ENCODE assay signal across 12 cellular contexts in the genomic region with DNA sequence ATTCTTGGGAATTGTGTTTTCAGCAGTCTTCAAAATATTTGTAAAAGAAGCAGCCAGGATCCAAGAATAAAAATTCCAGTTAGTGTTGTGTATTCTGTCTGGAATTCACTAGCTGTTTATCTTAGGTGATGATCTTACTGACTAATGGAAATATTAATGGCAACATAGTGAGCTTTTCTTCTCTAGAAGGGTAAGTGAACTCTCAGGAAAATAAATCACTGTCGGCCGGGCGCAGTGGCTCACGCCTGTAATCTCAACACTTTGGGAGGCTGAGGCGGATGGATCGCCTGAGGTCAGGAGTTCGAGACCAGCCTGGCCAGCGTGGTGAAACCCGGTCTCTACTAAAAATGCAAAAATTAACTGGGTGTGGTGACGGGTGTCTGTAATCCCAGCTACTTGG.
A peak's percentile ranks its signal among the peaks of the same experiment; 100 is the strongest.
DNase-seq lines count a peak whose midpoint lies in the region; TF ChIP-seq lines count a peak whose summit lies in the region.
"Had no signal": no experiment of that assay in that cellular context is flagged by ENCODE, and none has a peak within 500 bp of the region (broad histone marks: within the 10 kb centered on the region; RNA-seq: fewer than 3 reads in every experiment).

No MANE protein-coding gene starts in this region.

- H2AFZ ChIP-seq in OCI-LY7 (ENCODE audit: low read length): no peak overlapping the region

- no peaks in the 10 kb centered on the region for H3K27me3 ChIP-seq in brain microvascular endothelial cell (replicated peaks)
- no peaks in the 10 kb centered on the region for H3K27me3 ChIP-seq in tibial artery

- no peaks in the 10 kb centered on the region for H4K20me1 ChIP-seq in OCI-LY7 (ENCODE audit: insufficient read depth, low read length)

- in situ Hi-C loops in brain microvascular endothelial cell (cut with HindIII; ENCODE audit: low pct_ligation_motif_present, low sequenced_read_pairs): no loop called here

- no peaks in the 10 kb centered on the region for H3K27me3 Mint-ChIP-seq in glutamatergic neuron (ENCODE audit: unreplicated experiment)
- H3K27me3 Mint-ChIP-seq: stimulated activated naive CD8-positive, alpha-beta T cell treated with anti-CD3 and anti-CD28 coated beads, Interleukin-15, amount 100 ng/mL, for 72 hours had no signal

- H3K4me1 ChIP-seq in mesodermal cell (ENCODE audit: control insufficient read depth, insufficient read depth, low read length, poor library complexity, severe bottlenecking) (peaks cover 2% of the 10 kb centered on the region), tibial artery (peaks cover 0 to 23% (median 0%) of the 10 kb centered on the region in 4 donors), OCI-LY7 (ENCODE audit: insufficient read depth, low read length, poor library complexity, severe bottlenecking) (no peaks in the 10 kb centered on the region)

- POLR2A ChIA-PET in OCI-LY7 (lab: Charles Lee): interaction anchor here (0.5 kb wide), 1 partner anchor 168 kb away, joined by 4 read pairs; no protein-coding TSS in a partner anchor

- CTCF ChIA-PET in OCI-LY7 (lab: Charles Lee; ENCODE audit: unreplicated experiment): no interaction called here

- H3K9me3 ChIP-seq in mesodermal cell (ENCODE audit: control insufficient read depth, low read length): no peaks in the 10 kb centered on the region
- no peaks in the 10 kb centered on the region for H3K9me3 ChIP-seq in tibial artery
- no peaks in the 10 kb centered on the region for H3K9me3 ChIP-seq in OCI-LY7 (ENCODE audit: low read length)

- no peak overlapping the region for H3K27ac Mint-ChIP-seq in glutamatergic neuron (ENCODE audit: unreplicated experiment)
- H3K27ac Mint-ChIP-seq: stimulated activated naive CD8-positive, alpha-beta T cell treated with anti-CD3 and anti-CD28 coated beads, Interleukin-15, amount 100 ng/mL, for 72 hours had no signal

- H3K36me3 ChIP-seq in brain microvascular endothelial cell (replicated peaks) (peaks cover 19% of the 10 kb centered on the region), mesodermal cell (ENCODE audit: control insufficient read depth, insufficient read depth, low read length) (peaks cover 59% of the 10 kb centered on the region), tibial artery (peaks cover 15 to 43% (median 34%) of the 10 kb centered on the region in 3 donors), OCI-LY7 (ENCODE audit: insufficient read depth, low read length) (peaks cover 24% of the 10 kb centered on the region; the same call in 1 of the 2 replicates)

- no peaks in the 10 kb centered on the region for H3K36me3 Mint-ChIP-seq in glutamatergic neuron (ENCODE audit: unreplicated experiment)

- H3K4me2 ChIP-seq in OCI-LY7 (ENCODE audit: low read length): no peak overlapping the region
- H3K4me2 ChIP-seq: KMS-11 had no signal

- H3K27ac ChIP-seq in brain microvascular endothelial cell (peak overlapping the region; percentile 74), mesodermal cell (ENCODE audit: low read depth, low read length, severe bottlenecking) (peak overlapping the region; percentile 39), tibial artery (peak overlapping the region; percentile 19 to 72), OCI-LY7 (ENCODE audit: low read depth, low read length, poor library complexity, severe bottlenecking) (no peak overlapping the region)
- H3K27ac ChIP-seq: KMS-11 had no signal

- BruUV-seq in OCI-LY7 (replicated peaks; lab: Mats Ljungman, UMichigan): no TSS peak

- DNase-seq in HCEC 1CT (peak; percentile 84), brain microvascular endothelial cell (peak; percentile 56), tibial artery (no peak), OCI-LY7 (ENCODE audit: low spot score) (no peak), glutamatergic neuron (no peak), NCI-H2171 (lab: John Stamatoyannopoulos, UW) (no peak)
- DNase-seq in activated naive CD4-positive, alpha-beta T cell (lab: John Stamatoyannopoulos, UW): no peak
- DNase-seq: amniotic stem cell; NCI-H187; stimulated activated naive CD8-positive, alpha-beta T cell treated with anti-CD3 and anti-CD28 coated beads, Interleukin-15, amount 100 ng/mL, for 72 hours had no signal

- no peaks in the 10 kb centered on the region for H3K9me2 ChIP-seq in OCI-LY7 (ENCODE audit: insufficient read depth, low read length)

- intact Hi-C loops in tibial artery (cut with DNase I; ENCODE audit: low total_unique reads): no loop called here
- intact Hi-C loops in OCI-LY7 (cut with micrococcal nuclease; ENCODE audit: unreplicated experiment): no loop called here

- 89 to 99% methylated on average over 10 of the region's 10 CpGs for WGBS in mesodermal cell (ENCODE audit: insufficient coverage in 2 of 2), 2 experiments

- H3K4me1 Mint-ChIP-seq in glutamatergic neuron (ENCODE audit: low read depth, unreplicated experiment): peaks cover 6% of the 10 kb centered on the region
- H3K4me1 Mint-ChIP-seq: stimulated activated naive CD8-positive, alpha-beta T cell treated with anti-CD3 and anti-CD28 coated beads, Interleukin-15, amount 100 ng/mL, for 72 hours had no signal

- no peak overlapping the region for H3K4me3 ChIP-seq in brain microvascular endothelial cell (ENCODE audit: low read depth, low read length)
- no peak overlapping the region for H3K4me3 ChIP-seq in mesodermal cell (ENCODE audit: extremely low read depth, insufficient read depth, low read length, poor library complexity, severe bottlenecking)
- no peak overlapping the region for H3K4me3 ChIP-seq in tibial artery
- no peak overlapping the region for H3K4me3 ChIP-seq in OCI-LY7 (ENCODE audit: low read depth, low read length, poor library complexity, severe bottlenecking)

- no peak overlapping the region for H3K4me3 Mint-ChIP-seq in glutamatergic neuron (ENCODE audit: unreplicated experiment)
- H3K4me3 Mint-ChIP-seq: stimulated activated naive CD8-positive, alpha-beta T cell treated with anti-CD3 and anti-CD28 coated beads, Interleukin-15, amount 100 ng/mL, for 72 hours had no signal

- no peaks in the 10 kb centered on the region for H3K9me3 Mint-ChIP-seq in glutamatergic neuron (ENCODE audit: unreplicated experiment)
- H3K9me3 Mint-ChIP-seq: stimulated activated naive CD8-positive, alpha-beta T cell treated with anti-CD3 and anti-CD28 coated beads, Interleukin-15, amount 100 ng/mL, for 72 hours had no signal

- TF ChIP-seq CTCF in brain microvascular endothelial cell (IDR thresholded peaks at IDR 0.05; ENCODE audit: low read depth, low read length, missing control alignments): no peak
- TF ChIP-seq CTCF in tibial artery (IDR thresholded peaks at IDR 0.05): no peak
- no peak for TF ChIP-seq CTCF in OCI-LY7 (conservative IDR thresholded peaks at IDR 0.05; ENCODE audit: low read length)
- TF ChIP-seq CTCF in glutamatergic neuron (IDR thresholded peaks at IDR 0.05; ENCODE audit: partially characterized antibody, unreplicated experiment): no peak

- no peaks in the 10 kb centered on the region for H3K79me2 ChIP-seq in OCI-LY7 (ENCODE audit: insufficient read depth, low read depth, low read length)

Comparison
In these comparisons a context has a peak if more than half of its experiments do, and no peak if none do; other contexts are left out.
1. DNase-seq: peak in HCEC 1CT (single experiment) and brain microvascular endothelial cell (single experiment); none in tibial artery (0 of 2), OCI-LY7 (single experiment), activated naive CD4-positive, alpha-beta T cell (0 of 4), glutamatergic neuron (single experiment) and NCI-H2171 (single experiment).